22 cellular contexts compared by ENCODE assay signal in genomic region chr21:22795091-22795490, GRCh38.
DNase-seq lines count a peak whose midpoint lies in the region; ATAC-seq, FAIRE-seq and TF ChIP-seq lines count a peak whose summit lies in the region.
"Had no signal": no experiment of that assay in that cellular context is flagged by ENCODE, and none has a peak within 500 bp of the region (broad histone marks: within the 10 kb centered on the region; RNA-seq: fewer than 3 reads in every experiment).

No MANE protein-coding gene starts in this region.

- ATAC-seq in HepG2 (no peak), right lobe of liver (no peak), IMR-90 (ENCODE audit: low read depth) (no peak), K562 (no peak), HG03378 (IDR thresholded peaks at IDR 0.05; ENCODE audit: unreplicated experiment) (no peak), HG03135 (IDR thresholded peaks at IDR 0.05; ENCODE audit: unreplicated experiment) (no peak)
- ATAC-seq: CD8-positive, alpha-beta T cell had no signal

- H3K4me1 ChIP-seq in HepG2 (ENCODE audit: insufficient read depth, low read length), result no peaks in the 10 kb centered on the region
- H3K4me1 ChIP-seq in right lobe of liver, result no peaks in the 10 kb centered on the region
- H3K4me1 ChIP-seq in IMR-90 (ENCODE audit: control insufficient read depth, insufficient read depth, low read length), result no peaks in the 10 kb centered on the region
- no peaks in the 10 kb centered on the region for H3K4me1 ChIP-seq in K562 (replicated peaks in 1 of 2; ENCODE audit: control insufficient read depth in 2 of 2, insufficient read depth in 2 of 2, low read length in 2 of 2)
- H3K4me1 ChIP-seq: Caco-2 had no signal

- H3K9ac ChIP-seq in HepG2 (ENCODE audit: insufficient read depth, low read depth, low read length) (no peak overlapping the region), IMR-90 (ENCODE audit: low read depth, low read length) (no peak overlapping the region), K562 (ENCODE audit: insufficient read depth in 1 of 2, low read depth in 2 of 2, low read length in 2 of 2) (no peak overlapping the region)
- H3K9ac ChIP-seq: BLaER1 treated with 17β-estradiol and CSF1 and Interleukin-3, amounts not matched to agents 10 nM and 100 nM had no signal

- no peak overlapping the region for H3K14ac ChIP-seq in IMR-90 (replicated peaks; ENCODE audit: low read depth, low read length)

- no peak overlapping the region for H2AK9ac ChIP-seq in IMR-90 (replicated peaks; ENCODE audit: low read depth, low read length, poor library complexity)

- no TSS peak for BruUV-seq in HepG2 (replicated peaks; lab: Mats Ljungman, UMichigan)
- no TSS peak for BruUV-seq in IMR-90 (replicated peaks; lab: Mats Ljungman, UMichigan)
- BruUV-seq in K562 (replicated peaks; lab: Mats Ljungman, UMichigan), result no TSS peak

- no peaks in the 10 kb centered on the region for H3K79me1 ChIP-seq in IMR-90 (ENCODE audit: low read depth in 1 of 2, low read length in 2 of 2)

- no peak overlapping the region for H3K23ac ChIP-seq in IMR-90 (ENCODE audit: low read depth, low read length)

- no peak overlapping the region for H2BK15ac ChIP-seq in IMR-90 (ENCODE audit: low read depth, low read length)

- CTCF ChIA-PET in HepG2 (lab: Yijun Ruan, JAX; ENCODE audit: low intra/inter-chr PET ratio, low total read pairs) (no interaction called here), IMR-90 (lab: Yijun Ruan, JAX) (no interaction called here), K562 (lab: Yijun Ruan, JAX; ENCODE audit: low intra/inter-chr PET ratio) (no interaction called here)

- no peak overlapping the region for H4K91ac ChIP-seq in IMR-90 (ENCODE audit: insufficient read depth, low read depth, low read length)

- H2AK5ac ChIP-seq in IMR-90 (ENCODE audit: low read depth, low read length), result no peak overlapping the region

- no peak overlapping the region for H4K8ac ChIP-seq in IMR-90 (ENCODE audit: low read depth in 2 of 2, low read length in 2 of 2)

- no peak overlapping the region for H4K5ac ChIP-seq in IMR-90 (ENCODE audit: low read depth, low read length)

- H3K56ac ChIP-seq in IMR-90 (ENCODE audit: extremely low read depth, insufficient read depth, low read length), result no peak overlapping the region

- 0% methylated on average over 2 of the region's 2 CpGs for WGBS in HepG2 (ENCODE audit: low lambda C conversion rate)
- 58% methylated on average over 2 of the region's 2 CpGs for WGBS in right lobe of liver (ENCODE audit: insufficient coverage, low coverage, low lambda C conversion rate, missing lambda C conversion rate)
- WGBS in IMR-90 (ENCODE audit: extremely low coverage in 2 of 2, insufficient read length in 1 of 2), 2 experiments, result no CpG with 5 or more reads among the region's 2 CpGs
- 0% methylated on average over 2 of the region's 2 CpGs for WGBS in K562 (ENCODE audit: insufficient coverage, low coverage, missing lambda C conversion rate)

- H3K27ac ChIP-seq in HepG2 (ENCODE audit: extremely low read length, insufficient read depth, low read length), result no peak overlapping the region
- H3K27ac ChIP-seq in right lobe of liver, result no peak overlapping the region
- H3K27ac ChIP-seq in IMR-90 (ENCODE audit: insufficient read depth, low read length), result no peak overlapping the region
- no peak overlapping the region for H3K27ac ChIP-seq in K562 (ENCODE audit: extremely low read depth, low read depth, low read length)
- H3K27ac ChIP-seq: BLaER1 treated with 17β-estradiol and CSF1 and Interleukin-3, amounts not matched to agents 10 nM and 100 nM; C4-2B had no signal

- in situ Hi-C loops in HepG2 (cut with HindIII; ENCODE audit: extremely low pct_ligation_motif_present, low pct_unique_long_range_greater_than_20kb) (loop anchor here (10.0 kb wide), 1 partner anchor 1630 kb away; no protein-coding TSS in a partner anchor), IMR-90 (cut with MboI; ENCODE audit: low sequenced_read_pairs) (loop anchor here (25.0 kb wide), 3 partner anchors 92 to 1783 kb away; no protein-coding TSS in a partner anchor), K562 (cut with MboI) (loop anchor here (25.0 kb wide), 1 partner anchor 1783 kb away; no protein-coding TSS in a partner anchor)

- H3K9me1 ChIP-seq in IMR-90 (ENCODE audit: insufficient read depth, low read length) (no peaks in the 10 kb centered on the region), K562 (ENCODE audit: control insufficient read depth, insufficient read depth, low read length) (no peaks in the 10 kb centered on the region)

- TF ChIP-seq CTCF in HepG2 (CRISPR knock-in tag; IDR thresholded peaks at IDR 0.05) (no peak), right lobe of liver (IDR thresholded peaks at IDR 0.05) (no peak), IMR-90 (conservative IDR thresholded peaks at IDR 0.05; ENCODE audit: low read depth, low read length) (no peak), K562 (IDR thresholded peaks at IDR 0.05 in 2 of 3, conservative IDR thresholded peaks at IDR 0.05 in 1 of 3; ENCODE audit: insufficient read depth in 2 of 3, low read depth in 1 of 3, low read length in 3 of 3) (no peak)

- H3K18ac ChIP-seq in IMR-90 (ENCODE audit: low read depth, low read length), result no peak overlapping the region

- intact Hi-C loops in HepG2 (cut with micrococcal nuclease; ENCODE audit: unreplicated experiment) (loop anchor here (10.0 kb wide), 1 partner anchor 1560 kb away; no protein-coding TSS in a partner anchor), right lobe of liver (cut with DNase I) (no loop called here), IMR-90 (cut with micrococcal nuclease) (no loop called here), K562 (cut with micrococcal nuclease) (no loop called here)

- DNase-seq in HepG2 (ENCODE audit: low spot score) (no peak), right lobe of liver (no peak), IMR-90 (no peak), K562 (ENCODE audit: extremely low read depth in 1 of 4, low spot score in 3 of 4) (no peak), globus pallidus (ENCODE audit: low spot score) (no peak)
- DNase-seq: 8988T; AML-193; Caco-2; Calu3; CD4-positive, alpha-beta T cell; CD8-positive, alpha-beta T cell; DMS79 treated with DMSO at 0.1 percent for 48 hours; GF-D8 had no signal

- no peak overlapping the region for H2BK20ac ChIP-seq in IMR-90 (ENCODE audit: low read depth, low read length)

- TF ChIP-seq EP300 in HepG2 (IDR thresholded peaks at IDR 0.05; ENCODE audit: low read depth in 2 of 2, low read length in 2 of 2) (no peak), HepG2 (CRISPR knock-in tag; IDR thresholded peaks at IDR 0.05; ENCODE audit: borderline replicate concordance) (no peak), K562 (IDR thresholded peaks at IDR 0.05; ENCODE audit: low read length) (no peak)

- H2AFZ ChIP-seq in HepG2 (ENCODE audit: low read length) (no peak overlapping the region), IMR-90 (replicated peaks; ENCODE audit: low read length, poor library complexity) (no peak overlapping the region), K562 (ENCODE audit: low read depth, low read length) (no peak overlapping the region)

- H4K20me1 ChIP-seq in HepG2 (ENCODE audit: insufficient read depth, low read length) (no peaks in the 10 kb centered on the region), IMR-90 (ENCODE audit: insufficient read depth, low read length) (no peaks in the 10 kb centered on the region), K562 (replicated peaks; ENCODE audit: control insufficient read depth, insufficient read depth, low read length) (no peaks in the 10 kb centered on the region)
- H4K20me1 ChIP-seq: BLaER1 treated with 17β-estradiol and CSF1 and Interleukin-3, amounts not matched to agents 10 nM and 100 nM had no signal

- no peak overlapping the region for H2BK120ac ChIP-seq in IMR-90 (ENCODE audit: low read depth, low read length)

- TF ChIP-seq RAD21 in HepG2 (CRISPR knock-in tag; IDR thresholded peaks at IDR 0.05) (no peak), IMR-90 (IDR thresholded peaks at IDR 0.05; ENCODE audit: low read length) (no peak), K562 (CRISPR knock-in tag; conservative IDR thresholded peaks at IDR 0.05 in 1 of 2, IDR thresholded peaks at IDR 0.05 in 1 of 2) (no peak)

- H3K4ac ChIP-seq in IMR-90 (ENCODE audit: low read depth, low read length), result no peak overlapping the region

- H3K4me3 ChIP-seq in HepG2 (replicated peaks in 1 of 3; ENCODE audit: insufficient read depth in 1 of 3, low read depth in 2 of 3, low read length in 3 of 3) (no peak overlapping the region), right lobe of liver (no peak overlapping the region), IMR-90 (ENCODE audit: insufficient read depth, low read depth, low read length) (no peak overlapping the region), K562 (no peak overlapping the region)
- H3K4me3 ChIP-seq: BLaER1 treated with 17β-estradiol and CSF1 and Interleukin-3, amounts not matched to agents 10 nM and 100 nM had no signal

- TF ChIP-seq POLR2A in HepG2 (IDR thresholded peaks at IDR 0.05; ENCODE audit: insufficient read depth in 1 of 2, low read depth in 2 of 2, low read length in 2 of 2) (no peak), right lobe of liver (IDR thresholded peaks at IDR 0.05) (no peak), IMR-90 (IDR thresholded peaks at IDR 0.05; ENCODE audit: low read depth, low read length) (no peak), K562 (conservative IDR thresholded peaks at IDR 0.05) (no peak)

- FAIRE-seq in HepG2 (lab: Jason Lieb, UNC) (no peak), K562 (lab: Jason Lieb, UNC) (no peak)
- FAIRE-seq: A204.1, D721Med, G401.6, GM12891, GM19239 had no signal

- H2BK5ac ChIP-seq in IMR-90 (ENCODE audit: low read depth, low read length, poor library complexity, severe bottlenecking), result no peak overlapping the region

- H3K79me2 ChIP-seq in HepG2 (ENCODE audit: insufficient read depth, low read length) (no peaks in the 10 kb centered on the region), K562 (ENCODE audit: control insufficient read depth, insufficient read depth, low read length) (no peaks in the 10 kb centered on the region)

- no peaks in the 10 kb centered on the region for H3K36me3 ChIP-seq in HepG2 (replicated peaks in 1 of 2; ENCODE audit: control insufficient read depth in 1 of 2, insufficient read depth in 2 of 2, low read length in 2 of 2)
- no peaks in the 10 kb centered on the region for H3K36me3 ChIP-seq in right lobe of liver
- H3K36me3 ChIP-seq in IMR-90 (ENCODE audit: control insufficient read depth, insufficient read depth, low read length), result no peaks in the 10 kb centered on the region
- H3K36me3 ChIP-seq in K562 (ENCODE audit: control insufficient read depth, insufficient read depth, low read length), result no peaks in the 10 kb centered on the region

- dilution Hi-C loops in IMR-90 (cut with HindIII; ENCODE audit: low sequenced_read_pairs, unreplicated experiment), result no loop called here

- peaks cover 37% of the 10 kb centered on the region for H3K9me3 ChIP-seq in HepG2 (ENCODE audit: low read length)
- no peaks in the 10 kb centered on the region for H3K9me3 ChIP-seq in right lobe of liver
- peaks cover 6% of the 10 kb centered on the region; the same call in 1 of the 2 replicates for H3K9me3 ChIP-seq in IMR-90 (ENCODE audit: control insufficient read depth, insufficient read depth, low read length)
- no peaks in the 10 kb centered on the region for H3K9me3 ChIP-seq in K562 (replicated peaks; ENCODE audit: control insufficient read depth, insufficient read depth, low read depth, low read length)
- H3K9me3 ChIP-seq: Caco-2 had no signal

- POLR2A ChIA-PET in HepG2 (lab: Yijun Ruan, JAX) (no interaction called here), IMR-90 (lab: Charles Lee; ENCODE audit: unreplicated experiment) (no interaction called here), K562 (lab: Yijun Ruan, JAX) (no interaction called here)

- H3K27me3 ChIP-seq in HepG2 (ENCODE audit: control insufficient read depth in 1 of 2, insufficient read depth in 2 of 2, low read length in 2 of 2), result no peaks in the 10 kb centered on the region
- no peaks in the 10 kb centered on the region for H3K27me3 ChIP-seq in right lobe of liver
- no peaks in the 10 kb centered on the region for H3K27me3 ChIP-seq in IMR-90 (ENCODE audit: control insufficient read depth, insufficient read depth, low read length)
- H3K27me3 ChIP-seq in K562 (ENCODE audit: control insufficient read depth in 2 of 2, insufficient read depth in 2 of 2, low read length in 2 of 2), result no peaks in the 10 kb centered on the region
- H3K27me3 ChIP-seq: BLaER1 treated with 17β-estradiol and CSF1 and Interleukin-3, amounts not matched to agents 10 nM and 100 nM had no signal

- H3K4me2 ChIP-seq in HepG2 (ENCODE audit: low read depth, low read length) (no peak overlapping the region), IMR-90 (ENCODE audit: low read depth, low read length) (no peak overlapping the region), K562 (ENCODE audit: insufficient read depth, low read length) (no peak overlapping the region)
- H3K4me2 ChIP-seq: BLaER1 treated with 17β-estradiol and CSF1 and Interleukin-3, amounts not matched to agents 10 nM and 100 nM had no signal

Comparison
In these comparisons a context has a peak if more than half of its experiments do, and no peak if none do; other contexts are left out.
1. Of the 241 proteins assayed by ChIP-seq in both HepG2 and K562: peak only in HepG2: none; only in K562: MAFG; in both: MAFF and MAFK; in neither: 238.